ENCODE assay signal across 23 cellular contexts in genomic region chr14:60999536-60999935, GRCh38. TPM values are rescaled to one million over a fixed set of nuclear protein-coding genes. Genes with fewer than 3 reads are reported as not detected.
DNase-seq lines count a peak whose midpoint lies in the region; ATAC-seq and FAIRE-seq lines count a peak whose summit lies in the region.
"Had no signal": no experiment of that assay in that cellular context is flagged by ENCODE, and none has a peak within 500 bp of the region (broad histone marks: within the 10 kb centered on the region; RNA-seq: fewer than 3 reads in every experiment).

No MANE protein-coding gene starts in this region.

- H2BK12ac ChIP-seq in trophoblast cell (ENCODE audit: low read length) = no peak overlapping the region

- H2AFZ ChIP-seq in trophoblast cell (ENCODE audit: insufficient read depth, low read length, poor library complexity) = no peak overlapping the region

- DNase-seq in HTR-8/SVneo (ENCODE audit: insufficient read length, low spot score) (no peak), trophoblast cell (peak; percentile 57 to 71), urothelium cell line (ENCODE audit: low spot score) (no peak), immature natural killer cell (no peak)
- DNase-seq: AML-193; Caco-2; Calu3; CD4-positive, alpha-beta T cell; CD8-positive, alpha-beta T cell; DMS79 treated with DMSO at 0.1 percent for 48 hours; EL; GDM1 had no signal

- no peak overlapping the region for H2BK120ac ChIP-seq in trophoblast cell (ENCODE audit: insufficient read depth, low read length, poor library complexity)

- H3K9ac ChIP-seq in trophoblast cell (ENCODE audit: low read length) = no peak overlapping the region
- H3K9ac ChIP-seq: BLaER1 treated with 17β-estradiol and CSF1 and Interleukin-3, amounts not matched to agents 10 nM and 100 nM had no signal

- H3K4me2 ChIP-seq in trophoblast cell (ENCODE audit: low read length) = no peak overlapping the region
- H3K4me2 ChIP-seq: A549; BLaER1 treated with 17β-estradiol and CSF1 and Interleukin-3, amounts not matched to agents 10 nM and 100 nM had no signal

- no peak overlapping the region for H4K12ac ChIP-seq in trophoblast cell (ENCODE audit: low read depth, low read length)

- no peak overlapping the region for H4K8ac ChIP-seq in trophoblast cell (ENCODE audit: low read depth, low read length)

- no peak overlapping the region for H3K27ac Mint-ChIP-seq in immature natural killer cell
- H3K27ac Mint-ChIP-seq: B cell; CD4-positive, alpha-beta T cell; CD8-positive, alpha-beta T cell had no signal

- peaks cover 4% of the 10 kb centered on the region for H3K9me3 ChIP-seq in trophoblast cell (ENCODE audit: insufficient read depth, low read depth, low read length)
- H3K9me3 ChIP-seq: A549, Caco-2 had no signal

- no peak overlapping the region for H3K18ac ChIP-seq in trophoblast cell (ENCODE audit: low read length)

- no peak overlapping the region for H3K27ac ChIP-seq in trophoblast cell (ENCODE audit: low read depth, low read length)
- H3K27ac ChIP-seq: A549; BLaER1 treated with 17β-estradiol and CSF1 and Interleukin-3, amounts not matched to agents 10 nM and 100 nM; C4-2B had no signal

- H3K36me3 Mint-ChIP-seq in immature natural killer cell = peaks cover 4 to 16% (median 15%) of the 10 kb centered on the region in 3 donors

- peaks cover 0 to 2% (median 0%) of the 10 kb centered on the region in 6 donors for H3K9me3 Mint-ChIP-seq in immature natural killer cell
- H3K9me3 Mint-ChIP-seq: CD4-positive, alpha-beta T cell had no signal

- no peak overlapping the region for H4K91ac ChIP-seq in trophoblast cell (ENCODE audit: low read depth, low read length)

- no CpG with 5 or more reads among the region's 2 CpGs for WGBS in trophoblast cell (ENCODE audit: extremely low coverage, insufficient coverage, insufficient read length)

- H3K4me3 Mint-ChIP-seq in immature natural killer cell = no peak overlapping the region
- H3K4me3 Mint-ChIP-seq: B cell; CD4-positive, alpha-beta T cell; CD8-positive, alpha-beta T cell had no signal

- H3K14ac ChIP-seq in trophoblast cell (ENCODE audit: low read length) = no peak overlapping the region

- FAIRE-seq in HTR-8/SVneo (lab: Jason Lieb, UNC) = peak; percentile 89
- peak; percentile 74 for FAIRE-seq in urothelium cell line (lab: Jason Lieb, UNC)
- FAIRE-seq: A549, D721Med, GM12878, GM12892, GM18507, GM19239 had no signal

- ATAC-seq in GM19397 (IDR thresholded peaks at IDR 0.05; ENCODE audit: unreplicated experiment) (no peak), GM18909 (IDR thresholded peaks at IDR 0.05; ENCODE audit: poor library complexity, unreplicated experiment) (no peak)
- ATAC-seq: A549; CD8-positive, alpha-beta T cell; GM12878 had no signal

- H3K27me3 ChIP-seq in trophoblast cell (ENCODE audit: insufficient read depth, low read length) = no peaks in the 10 kb centered on the region
- H3K27me3 ChIP-seq: BLaER1 treated with 17β-estradiol and CSF1 and Interleukin-3, amounts not matched to agents 10 nM and 100 nM had no signal

- no peak overlapping the region for H3K4ac ChIP-seq in trophoblast cell (ENCODE audit: low read depth, low read length)

- H3K36me3 ChIP-seq in trophoblast cell (ENCODE audit: control insufficient read depth in 1 of 2, insufficient read depth in 2 of 2, low read length in 2 of 2) = peaks cover 4 to 7% of the 10 kb centered on the region in 2 experiments

- H3K23ac ChIP-seq in trophoblast cell (ENCODE audit: low read length) = no peak overlapping the region

- H3K4me1 Mint-ChIP-seq in immature natural killer cell = no peaks in the 10 kb centered on the region
- H3K4me1 Mint-ChIP-seq: B cell had no signal

- no peaks in the 10 kb centered on the region for H3K27me3 Mint-ChIP-seq in immature natural killer cell (ENCODE audit: low read depth in 3 of 3)
- H3K27me3 Mint-ChIP-seq: B cell; CD4-positive, alpha-beta T cell had no signal

- H3K79me1 ChIP-seq in trophoblast cell (ENCODE audit: low read length) = no peaks in the 10 kb centered on the region

- no peak overlapping the region for H2AK5ac ChIP-seq in trophoblast cell (ENCODE audit: low read length)

- no peaks in the 10 kb centered on the region for H3K79me2 ChIP-seq in trophoblast cell (ENCODE audit: control insufficient read depth, insufficient read depth, low read length, poor library complexity)

- no peaks in the 10 kb centered on the region for H3K4me1 ChIP-seq in trophoblast cell (ENCODE audit: control insufficient read depth in 1 of 2, insufficient read depth in 2 of 2, low read length in 2 of 2)
- H3K4me1 ChIP-seq: Caco-2 had no signal

- no peak overlapping the region for H3K4me3 ChIP-seq in trophoblast cell (ENCODE audit: low read depth, low read length)
- H3K4me3 ChIP-seq: A549; BLaER1 treated with 17β-estradiol and CSF1 and Interleukin-3, amounts not matched to agents 10 nM and 100 nM; GM12878 had no signal

- no peak overlapping the region for H2BK5ac ChIP-seq in trophoblast cell (ENCODE audit: low read depth, low read length, poor library complexity)

RNA-seq across cellular contexts. Expression of gene SLC38A6, which starts 18.5 kb away (rescaled TPM):
- polyA plus RNA-seq in trophoblast cell (2013) = 23.5 and 27.5 TPM in 2 replicates
- 1 to 10 TPM; 2.7 to 3.9 (median 2.7) TPM for polyA plus RNA-seq in immature natural killer cell

RNA-seq across cellular contexts. Expression of gene TRMT5, which starts 18.7 kb away (rescaled TPM):
- polyA plus RNA-seq in trophoblast cell (2013) = 12.3 and 12.4 TPM in 2 replicates
- 1 to 10 TPM in 1 of 3 donors, under 1 TPM in 2; 0.48 to 2.5 (median 0.90) TPM for polyA plus RNA-seq in immature natural killer cell

Comparison
In these comparisons a context has a peak if more than half of its experiments do, and no peak if none do; other contexts are left out.
1. DNase-seq: peak in trophoblast cell (2 of 2); none in HTR-8/SVneo (single experiment), urothelium cell line (single experiment) and immature natural killer cell (0 of 3).